15 cellular contexts compared by ENCODE assay signal in genomic region chr13:81275666-81276258, GRCh38.
"Had no signal": no experiment of that assay in that cellular context is flagged by ENCODE, and none has a peak within 500 bp of the region (broad histone marks: within the 10 kb centered on the region; RNA-seq: fewer than 3 reads in every experiment).

No MANE protein-coding gene starts in this region.

- H3K27ac ChIP-seq: dorsolateral prefrontal cortex, stomach, testis had no signal

- H3K27ac Mint-ChIP-seq: activated naive CD4-positive, alpha-beta T cell treated with anti-CD3 and anti-CD28 coated beads for 36 hours; activated T-helper 2 cell treated with anti-CD3 and anti-CD28 coated beads, Interferon-gamma antibody, Interleukin-2, Interleukin-4, amounts not matched to agents 10 μg/mL and 5 μg/mL and 100 μg/mL, durations not matched to agents 14 hours and 24 hours and 36 hours; natural killer cell had no signal

- H3K4me2 ChIP-seq: hepatocyte had no signal

- H3K9me3 ChIP-seq: testis had no signal

- H3K79me2 ChIP-seq: hepatocyte had no signal

- H2AFZ ChIP-seq: hepatocyte had no signal

- H3K27me3 ChIP-seq: dorsolateral prefrontal cortex, hepatocyte, stomach, testis had no signal

- H3K4me3 Mint-ChIP-seq: activated naive CD4-positive, alpha-beta T cell treated with anti-CD3 and anti-CD28 coated beads for 36 hours; natural killer cell had no signal

- H3K36me3 ChIP-seq: stomach had no signal

- H3K4me1 ChIP-seq: stomach, testis had no signal

- DNase-seq: activated naive CD4-positive, alpha-beta T cell treated with anti-CD3 and anti-CD28 coated beads for 36 hours; dorsolateral prefrontal cortex; kidney glomerular epithelial cell; left ventricle myocardium superior; mesenchymal stem cell; natural killer cell; retina; stimulated activated CD4-positive, alpha-beta T cell treated with anti-CD3 and anti-CD28 coated beads, Interleukin-12 subunit alpha, Interleukin-12 subunit beta, amount 100 ng/mL, for 4 hours; stimulated activated CD4-positive, alpha-beta T cell treated with anti-CD3 and anti-CD28 coated beads, Interleukin-2, amount 100 ng/mL, for 24 hours; stomach; testis had no signal

- H3K4me3 ChIP-seq: dorsolateral prefrontal cortex, hepatocyte, stomach, testis had no signal

- ATAC-seq: activated CD4-positive, CD25-positive, alpha-beta regulatory T cell treated with anti-CD3 and anti-CD28 coated beads, Interleukin-2, amount 50 U/mL, for 24 hours; esophagus mucosa; left ventricle myocardium superior; natural killer cell had no signal

- H3K4me1 Mint-ChIP-seq: natural killer cell had no signal
